ENCODE assay signal across 19 cellular contexts in genomic region chr19:19006213-19006612, GRCh38. TPM values are rescaled to one million over a fixed set of nuclear protein-coding genes. Genes with fewer than 3 reads are reported as not detected.
A peak's percentile ranks its signal among the peaks of the same experiment; 100 is the strongest.
DNase-seq lines count a peak whose midpoint lies in the region; ATAC-seq, FAIRE-seq and TF ChIP-seq lines count a peak whose summit lies in the region.
"Had no signal": no experiment of that assay in that cellular context is flagged by ENCODE, and none has a peak within 500 bp of the region (broad histone marks: within the 10 kb centered on the region; RNA-seq: fewer than 3 reads in every experiment).

No MANE protein-coding gene starts in this region.

- no peak for TF ChIP-seq EP300 in K562 (IDR thresholded peaks at IDR 0.05; ENCODE audit: low read length)

- ATAC-seq in K562: no peak

- H3K27me3 ChIP-seq in K562 (ENCODE audit: control insufficient read depth in 2 of 2, insufficient read depth in 2 of 2, low read length in 2 of 2): no peaks in the 10 kb centered on the region
- H3K27me3 ChIP-seq: MG63, SJCRH30 had no signal

- H3K79me2 ChIP-seq in K562 (ENCODE audit: control insufficient read depth, insufficient read depth, low read length): no peaks in the 10 kb centered on the region

- no peak for TF ChIP-seq POLR2A in K562 (conservative IDR thresholded peaks at IDR 0.05)

- H3K9me3 ChIP-seq in K562 (replicated peaks; ENCODE audit: control insufficient read depth, insufficient read depth, low read depth, low read length): no peaks in the 10 kb centered on the region
- H3K9me3 ChIP-seq: HAP-1, MG63, SJCRH30 had no signal

- BruUV-seq in K562 (replicated peaks; lab: Mats Ljungman, UMichigan): no TSS peak

- in situ Hi-C loops in K562 (cut with MboI): no loop called here

- no peak overlapping the region for H3K4me3 ChIP-seq in K562
- H3K4me3 ChIP-seq: HAP-1, MG63, SJCRH30 had no signal

- H3K36me3 ChIP-seq in K562 (ENCODE audit: control insufficient read depth, insufficient read depth, low read length): peaks cover 95% of the 10 kb centered on the region

- CTCF ChIA-PET in RWPE1 (lab: Yijun Ruan, JAX) (no interaction called here), K562 (lab: Yijun Ruan, JAX; ENCODE audit: low intra/inter-chr PET ratio) (no interaction called here)

- H3K27ac ChIP-seq in RWPE1: peak overlapping the region; percentile 16; the same call in 1 of the 2 replicates
- no peak overlapping the region for H3K27ac ChIP-seq in K562 (ENCODE audit: extremely low read depth, low read depth, low read length)
- H3K27ac ChIP-seq: C4-2B, SJCRH30 had no signal

- no peak overlapping the region for H3K4me2 ChIP-seq in K562 (ENCODE audit: insufficient read depth, low read length)

- 72% methylated on average over 3 of the region's 3 CpGs for WGBS in K562 (ENCODE audit: insufficient coverage, low coverage, missing lambda C conversion rate)

- no peak overlapping the region for H3K9ac ChIP-seq in K562 (ENCODE audit: insufficient read depth in 1 of 2, low read depth in 2 of 2, low read length in 2 of 2)

- POLR2A ChIA-PET in RWPE1 (lab: Yijun Ruan, JAX; ENCODE audit: low non-redundant PET): no interaction called here
- POLR2A ChIA-PET in K562 (lab: Yijun Ruan, JAX): interaction anchor here (1.2 kb wide), 1 partner anchor 21 kb away, joined by 3 read pairs; no protein-coding TSS in a partner anchor

- no peak for TF ChIP-seq RAD21 in K562 (CRISPR knock-in tag; conservative IDR thresholded peaks at IDR 0.05 in 1 of 2, IDR thresholded peaks at IDR 0.05 in 1 of 2)

- H3K9me1 ChIP-seq in K562 (ENCODE audit: control insufficient read depth, insufficient read depth, low read length): peaks cover 8% of the 10 kb centered on the region

- no peak for FAIRE-seq in K562 (lab: Jason Lieb, UNC)

- DNase-seq in EH (ENCODE audit: low read depth): peak; percentile 29
- DNase-seq in RWPE1 (ENCODE audit: low spot score): no peak
- no peak for DNase-seq in K562 (ENCODE audit: extremely low read depth in 1 of 4, low spot score in 3 of 4)
- DNase-seq in myocyte (ENCODE audit: low read depth): peak; percentile 52
- no peak for DNase-seq in SW480 (ENCODE audit: low spot score)
- DNase-seq in NCI-H510A treated with DMSO at 0.1 percent for 48 hours (lab: John Stamatoyannopoulos, UW): no peak
- DNase-seq in OCI-M2 (lab: John Stamatoyannopoulos, UW; ENCODE audit: unreplicated experiment): no peak
- DNase-seq: AML-193; DMS79; Karpas-422; MG63; NCI-H1048; NCI-H1436; NCI-H2029; NCI-H526 treated with DMSO at 0.1 percent for 48 hours; NK-92 treated with Interleukin-12 subunit alpha and Interleukin-12 subunit beta, amount 100 ng/mL, for 24 hours; SJCRH30 had no signal

- H3K4me1 ChIP-seq in K562 (replicated peaks in 1 of 2; ENCODE audit: control insufficient read depth in 2 of 2, insufficient read depth in 2 of 2, low read length in 2 of 2): no peaks in the 10 kb centered on the region
- H3K4me1 ChIP-seq: HAP-1 had no signal

- TF ChIP-seq CTCF in RWPE1 (conservative IDR thresholded peaks at IDR 0.05; ENCODE audit: low read depth) (no peak), K562 (IDR thresholded peaks at IDR 0.05 in 2 of 3, conservative IDR thresholded peaks at IDR 0.05 in 1 of 3; ENCODE audit: insufficient read depth in 2 of 3, low read depth in 1 of 3, low read length in 3 of 3) (no peak)

- intact Hi-C loops in K562 (cut with micrococcal nuclease): no loop called here

- H2AFZ ChIP-seq in K562 (ENCODE audit: low read depth, low read length): no peak overlapping the region

- H4K20me1 ChIP-seq in K562 (replicated peaks; ENCODE audit: control insufficient read depth, insufficient read depth, low read length): no peaks in the 10 kb centered on the region; the same call in 1 of the 2 replicates

TF ChIP-seq in K562, 482 proteins besides CTCF, POLR2A, EP300 and RAD21 (continues in another document):
- TF ChIP-seq RNF219 (CRISPR knock-in tag; IDR thresholded peaks at IDR 0.05): no peak

RNA-seq across cellular contexts. Expression of gene SUGP2, which starts 27.1 kb away (rescaled TPM):
- 383 and 414 TPM in 2 replicates for total RNA-seq in K562 (2011; cell fraction: chromatin; rRNA removed; ENCODE audit: low replicate concordance)
- total RNA-seq in K562 (2011; cell fraction: nucleolus; rRNA removed): 210 and 215 TPM in 2 replicates
- total RNA-seq in K562 (2011; cell fraction: nucleoplasm; rRNA removed): 214 and 219 TPM in 2 replicates
- total RNA-seq in K562 (2014; rRNA removed): 50.6 and 61.7 TPM in 2 replicates
- 63.1 and 70.8 TPM in 2 replicates for total RNA-seq in K562 (2014; rRNA removed; fragmentation: Illumina TruSeq; extraction: Trizol)
- total RNA-seq in K562 (2015; rRNA removed; fragmentation: Illumina TruSeq; extraction: Trizol): 60.5 and 61.8 TPM in 2 replicates
- 96.4 and 97.5 TPM in 2 replicates for total RNA-seq in K562 (2021)
- polyA plus RNA-seq in K562 (2011; rRNA removed): 101 and 135 TPM in 2 replicates
- 49.7 and 83.6 TPM in 2 replicates for polyA plus RNA-seq in K562 (2011; cell fraction: cytosol; rRNA removed)
- polyA plus RNA-seq in K562 (2011; cell fraction: nucleus; rRNA removed): 318 and 368 TPM in 2 replicates
- 73.8 and 103 TPM in 2 replicates for polyA plus RNA-seq in K562 (2012)
- polyA plus RNA-seq in K562 (2014; fragmentation: Illumina TruSeq; extraction: Trizol): 82.8 and 89.9 TPM in 2 replicates
- polyA plus RNA-seq in K562 (2014; fragmentation: Nextera tagmentation; extraction: Ambion mirVana): 10 to 100 TPM; 13.1 to 22.6 TPM
- polyA plus RNA-seq in K562 (2014; rRNA removed): 93.0 and 120 TPM in 2 replicates
- polyA minus RNA-seq in K562 (2011; rRNA and poly(A)+ RNA removed): 58.5 and 77.2 TPM in 2 replicates
- 32.1 and 32.5 TPM in 2 replicates for polyA minus RNA-seq in K562 (2011; cell fraction: cytosol; rRNA and poly(A)+ RNA removed)
- 80.9 and 135 TPM in 2 replicates for polyA minus RNA-seq in K562 (2011; cell fraction: nucleus; rRNA and poly(A)+ RNA removed)
- 90.9 and 101 TPM in 2 replicates for total RNA-seq in myocyte
- 63.8 TPM for polyA plus RNA-seq in myocyte (2012)

RNA-seq across cellular contexts. Expression of gene ARMC6, which starts 27.2 kb away (rescaled TPM):
- total RNA-seq in K562 (2011; cell fraction: chromatin; rRNA removed; ENCODE audit: low replicate concordance): 30.4 and 88.7 TPM in 2 replicates
- total RNA-seq in K562 (2011; cell fraction: nucleolus; rRNA removed): 63.9 and 75.1 TPM in 2 replicates
- total RNA-seq in K562 (2011; cell fraction: nucleoplasm; rRNA removed): 40.5 and 41.2 TPM in 2 replicates
- total RNA-seq in K562 (2014; rRNA removed): 93.4 and 116 TPM in 2 replicates
- total RNA-seq in K562 (2014; rRNA removed; fragmentation: Illumina TruSeq; extraction: Trizol): 25.9 and 40.9 TPM in 2 replicates
- total RNA-seq in K562 (2015; rRNA removed; fragmentation: Illumina TruSeq; extraction: Trizol): 62.3 and 63.9 TPM in 2 replicates
- 69.2 and 73.4 TPM in 2 replicates for total RNA-seq in K562 (2021)
- 38.1 and 47.1 TPM in 2 replicates for polyA plus RNA-seq in K562 (2011; rRNA removed)
- polyA plus RNA-seq in K562 (2011; cell fraction: cytosol; rRNA removed): 48.2 and 88.3 TPM in 2 replicates
- polyA plus RNA-seq in K562 (2011; cell fraction: nucleus; rRNA removed): 48.6 and 65.2 TPM in 2 replicates
- 53.4 and 54.5 TPM in 2 replicates for polyA plus RNA-seq in K562 (2012)
- polyA plus RNA-seq in K562 (2014; fragmentation: Illumina TruSeq; extraction: Trizol): 63.6 and 75.5 TPM in 2 replicates
- 1 to 10 TPM; 2.1 to 5.4 TPM for polyA plus RNA-seq in K562 (2014; fragmentation: Nextera tagmentation; extraction: Ambion mirVana)
- polyA plus RNA-seq in K562 (2014; rRNA removed): 65.4 and 76.3 TPM in 2 replicates
- polyA minus RNA-seq in K562 (2011; rRNA and poly(A)+ RNA removed): 23.4 and 39.5 TPM in 2 replicates
- 50.9 and 61.3 TPM in 2 replicates for polyA minus RNA-seq in K562 (2011; cell fraction: cytosol; rRNA and poly(A)+ RNA removed)
- polyA minus RNA-seq in K562 (2011; cell fraction: nucleus; rRNA and poly(A)+ RNA removed): 25.5 and 25.7 TPM in 2 replicates
- total RNA-seq in myocyte: 51.4 and 55.8 TPM in 2 replicates
- polyA plus RNA-seq in myocyte (2012): 28.6 TPM

RNA-seq across cellular contexts. Expression of gene SLC25A42, which starts 57.6 kb away (rescaled TPM):
- total RNA-seq in K562 (2011; cell fraction: chromatin; rRNA removed; ENCODE audit: low replicate concordance): 32.0 and 85.4 TPM in 2 replicates
- total RNA-seq in K562 (2011; cell fraction: nucleolus; rRNA removed): 50.1 and 57.7 TPM in 2 replicates
- total RNA-seq in K562 (2011; cell fraction: nucleoplasm; rRNA removed): 45.2 and 57.4 TPM in 2 replicates
- 14.1 and 15.1 TPM in 2 replicates for total RNA-seq in K562 (2014; rRNA removed)
- 7.9 and 10.5 TPM in 2 replicates for total RNA-seq in K562 (2014; rRNA removed; fragmentation: Illumina TruSeq; extraction: Trizol)
- 8.7 and 9.9 TPM in 2 replicates for total RNA-seq in K562 (2015; rRNA removed; fragmentation: Illumina TruSeq; extraction: Trizol)
- total RNA-seq in K562 (2021): 30.2 and 32.2 TPM in 2 replicates
- 17.0 and 19.4 TPM in 2 replicates for polyA plus RNA-seq in K562 (2011; rRNA removed)
- polyA plus RNA-seq in K562 (2011; cell fraction: cytosol; rRNA removed): 21.5 and 36.4 TPM in 2 replicates
- 66.0 and 91.7 TPM in 2 replicates for polyA plus RNA-seq in K562 (2011; cell fraction: nucleus; rRNA removed)
- 17.8 and 23.7 TPM in 2 replicates for polyA plus RNA-seq in K562 (2012)
- 16.4 and 23.3 TPM in 2 replicates for polyA plus RNA-seq in K562 (2014; fragmentation: Illumina TruSeq; extraction: Trizol)
- polyA plus RNA-seq in K562 (2014; fragmentation: Nextera tagmentation; extraction: Ambion mirVana): 1 to 10 TPM in 1 of 2 experiments, under 1 TPM in 1; 0.59 to 2.0 TPM
- 24.7 and 25.5 TPM in 2 replicates for polyA plus RNA-seq in K562 (2014; rRNA removed)
- polyA minus RNA-seq in K562 (2011; rRNA and poly(A)+ RNA removed): 6.5 and 10.2 TPM in 2 replicates
- polyA minus RNA-seq in K562 (2011; cell fraction: cytosol; rRNA and poly(A)+ RNA removed): 11.4 and 14.1 TPM in 2 replicates
- 13.1 and 13.3 TPM in 2 replicates for polyA minus RNA-seq in K562 (2011; cell fraction: nucleus; rRNA and poly(A)+ RNA removed)
- 24.6 and 28.1 TPM in 2 replicates for total RNA-seq in myocyte
- polyA plus RNA-seq in myocyte (2012): 11.5 TPM

Comparison
In these comparisons a context has a peak if more than half of its experiments do, and no peak if none do; other contexts are left out.
1. DNase-seq: peak in EH (single experiment) and myocyte (single experiment); none in RWPE1 (single experiment), K562 (0 of 4), SW480 (single experiment), NCI-H510A treated with DMSO at 0.1 percent for 48 hours (single experiment) and OCI-M2 (single experiment).